ENCODE assay signal across 19 cellular contexts in genomic region chr22:19451570-19451969, GRCh38. TPM values are rescaled to one million over a fixed set of nuclear protein-coding genes. Genes with fewer than 3 reads are reported as not detected.
A peak's percentile ranks its signal among the peaks of the same experiment; 100 is the strongest.
DNase-seq lines count a peak whose midpoint lies in the region; ATAC-seq and TF ChIP-seq lines count a peak whose summit lies in the region.
"Had no signal": no experiment of that assay in that cellular context is flagged by ENCODE, and none has a peak within 500 bp of the region (broad histone marks: within the 10 kb centered on the region; RNA-seq: fewer than 3 reads in every experiment).

No MANE protein-coding gene starts in this region.

- no peaks in the 10 kb centered on the region for H3K27me3 Mint-ChIP-seq in activated T-cell treated with anti-CD3 and anti-CD28 coated beads, Interleukin-2, amount 50 U/mL, for 72 hours (ENCODE audit: low read depth)
- H3K27me3 Mint-ChIP-seq in T-cell (no peaks in the 10 kb centered on the region), neural crest cell (ENCODE audit: low read depth) (no peaks in the 10 kb centered on the region)
- H3K27me3 Mint-ChIP-seq: B cell, IgD-negative memory B cell had no signal

- TF ChIP-seq CTCF in neural crest cell (conservative IDR thresholded peaks at IDR 0.05), result no peak

- no peak for DNase-seq in activated T-cell treated with anti-CD3 and anti-CD28 coated beads, Interleukin-2, amount 50 U/mL, for 72 hours
- no peak for DNase-seq in activated T-cell treated with anti-CD3 and anti-CD28 coated beads, Interleukin-2, amount 50 U/mL, for 48 hours
- DNase-seq in T-cell (no peak), neural crest cell (ENCODE audit: low read depth, low spot score) (no peak)
- DNase-seq: Karpas-422, NCI-H1694, NCI-H2081, NCI-H2171, NCI-H345, NCI-H524, NCI-H82, SIG-M5 had no signal

- no peak for ATAC-seq in activated T-cell treated with anti-CD3 and anti-CD28 coated beads, Interleukin-2, amount 50 U/mL, for 72 hours (replicated peaks in 1 of 2)
- ATAC-seq in T-cell (replicated peaks in 1 of 4), result no peak
- ATAC-seq in HG02938 (IDR thresholded peaks at IDR 0.05; ENCODE audit: unreplicated experiment), result no peak
- ATAC-seq: A549, HCT116, Panc1 had no signal

- CTCF ChIA-PET in T-cell (lab: Charles Lee), result interaction anchor here in 1 of 2 donors (0.6 kb wide), 1 partner anchor 28 kb away, joined by 3 read pairs; the partner anchor contains the start of gene CDC45

- peaks cover 33% of the 10 kb centered on the region for H3K4me1 Mint-ChIP-seq in activated T-cell treated with anti-CD3 and anti-CD28 coated beads, Interleukin-2, amount 50 U/mL, for 72 hours (ENCODE audit: low read depth)
- peaks cover 19 to 23% (median 23%) of the 10 kb centered on the region in 3 donors for H3K4me1 Mint-ChIP-seq in T-cell
- peaks cover 19% of the 10 kb centered on the region for H3K4me1 Mint-ChIP-seq in neural crest cell

- H3K9me3 Mint-ChIP-seq in activated T-cell treated with anti-CD3 and anti-CD28 coated beads, Interleukin-2, amount 50 U/mL, for 72 hours, result no peaks in the 10 kb centered on the region
- no peaks in the 10 kb centered on the region for H3K9me3 Mint-ChIP-seq in T-cell
- no peaks in the 10 kb centered on the region for H3K9me3 Mint-ChIP-seq in neural crest cell
- H3K9me3 Mint-ChIP-seq: IgD-negative memory B cell had no signal

- peak overlapping the region; percentile 20 for H3K27ac Mint-ChIP-seq in activated T-cell treated with anti-CD3 and anti-CD28 coated beads, Interleukin-2, amount 50 U/mL, for 72 hours
- H3K27ac Mint-ChIP-seq in T-cell (peak overlapping the region; percentile 3 to 37), neural crest cell (ENCODE audit: unreplicated experiment) (no peak overlapping the region)
- H3K27ac Mint-ChIP-seq: B cell, IgD-negative memory B cell had no signal

- H3K4me3 Mint-ChIP-seq in activated T-cell treated with anti-CD3 and anti-CD28 coated beads, Interleukin-2, amount 50 U/mL, for 72 hours, result no peak overlapping the region
- H3K4me3 Mint-ChIP-seq in T-cell, result no peak overlapping the region
- peak overlapping the region; percentile 5 for H3K4me3 Mint-ChIP-seq in neural crest cell
- H3K4me3 Mint-ChIP-seq: B cell, CD14-positive monocyte had no signal

- H3K36me3 Mint-ChIP-seq in activated T-cell treated with anti-CD3 and anti-CD28 coated beads, Interleukin-2, amount 50 U/mL, for 72 hours (ENCODE audit: insufficient read depth in 2 of 2), result peaks cover 11 to 16% of the 10 kb centered on the region in 2 donors
- H3K36me3 Mint-ChIP-seq in T-cell (peaks cover 34% of the 10 kb centered on the region), neural crest cell (ENCODE audit: low read depth) (peaks cover 12% of the 10 kb centered on the region)

- POLR2A ChIA-PET in T-cell (lab: Charles Lee), result no interaction called here

RNA-seq across cellular contexts. Expression of gene C22orf39, which starts 4.1 kb away (rescaled TPM):
- total RNA-seq in activated T-cell treated with anti-CD3 and anti-CD28 coated beads, Interleukin-2, amount 50 U/mL, for 72 hours, result 10 to 100 TPM; 34.3 to 40.6 TPM
- total RNA-seq in T-cell, result 10 to 100 TPM; 34.5 to 41.3 (median 40.9) TPM
- 38.0 and 38.4 TPM in 2 replicates for total RNA-seq in neural crest cell

RNA-seq across cellular contexts. Expression of gene MRPL40, which starts 19.2 kb away (rescaled TPM):
- 10 to 100 TPM; 27.1 to 27.2 TPM for total RNA-seq in activated T-cell treated with anti-CD3 and anti-CD28 coated beads, Interleukin-2, amount 50 U/mL, for 72 hours
- total RNA-seq in T-cell (10 to 100 TPM; 12.1 to 16.1 (median 12.3) TPM), neural crest cell (30.4 and 32.6 TPM in 2 replicates)

RNA-seq across cellular contexts. Expression of gene HIRA, which starts 20.0 kb away (rescaled TPM):
- 10 to 100 TPM; 30.7 to 36.6 TPM for total RNA-seq in activated T-cell treated with anti-CD3 and anti-CD28 coated beads, Interleukin-2, amount 50 U/mL, for 72 hours
- total RNA-seq in T-cell (10 to 100 TPM; 24.4 to 31.4 (median 29.2) TPM), neural crest cell (57.1 and 66.3 TPM in 2 replicates)

RNA-seq across cellular contexts. Expression of gene UFD1, which starts 27.4 kb away (rescaled TPM):
- total RNA-seq in activated T-cell treated with anti-CD3 and anti-CD28 coated beads, Interleukin-2, amount 50 U/mL, for 72 hours, result 10 to 100 TPM; 68.3 to 78.6 TPM
- total RNA-seq in T-cell (10 to 100 TPM; 52.9 to 85.1 (median 60.0) TPM), neural crest cell (69.4 and 71.5 TPM in 2 replicates)

RNA-seq across cellular contexts. Expression of gene CDC45, which starts 28.1 kb away (rescaled TPM):
- total RNA-seq in activated T-cell treated with anti-CD3 and anti-CD28 coated beads, Interleukin-2, amount 50 U/mL, for 72 hours, result 100 to 1,000 TPM; 119 to 144 TPM
- 1 to 10 TPM in 4 of 5 donors, under 1 TPM in 1; 0.56 to 2.7 (median 2.2) TPM for total RNA-seq in T-cell
- total RNA-seq in neural crest cell, result 47.1 and 49.8 TPM in 2 replicates
